In genomic region chr6:54315692-54316091, GRCh38 we compare ENCODE assay signal across 28 cellular contexts. TPM values are rescaled to one million over a fixed set of nuclear protein-coding genes. Genes with fewer than 3 reads are reported as not detected.
"Had no signal": no experiment of that assay in that cellular context is flagged by ENCODE, and none has a peak within 500 bp of the region (broad histone marks: within the 10 kb centered on the region; RNA-seq: fewer than 3 reads in every experiment).

No MANE protein-coding gene starts in this region.

- H3K27me3 ChIP-seq: esophagus squamous epithelium, ovary, spleen, transverse colon, upper lobe of right lung, uterus had no signal

- H3K36me3 ChIP-seq: esophagus squamous epithelium, lower lobe of right lung, ovary, spleen, thoracic aorta, transverse colon, upper lobe of right lung, uterus had no signal

- DNase-seq: dorsolateral prefrontal cortex; effector CD4-positive, alpha-beta T cell; endodermal cell; erythroblast; esophagus squamous epithelium; islet precursor cell; left ventricle myocardium superior; lower lobe of right lung; natural killer cell; occipital lobe; ovary; posterior cingulate gyrus; psoas muscle; right cardiac atrium; spleen; stimulated activated CD4-positive, alpha-beta T cell treated with anti-CD3 and anti-CD28 coated beads, Interleukin-4, amount 100 ng/mL, for 4 hours; stimulated activated naive CD8-positive, alpha-beta T cell treated with anti-CD3 and anti-CD28 coated beads, Interleukin-15, Interleukin-2, amounts not matched to agents 100 U/mL and 50 U/mL, for 24 hours; substantia nigra; transverse colon; upper lobe of right lung; uterus had no signal

- ATAC-seq: left ventricle myocardium superior; lower lobe of right lung; natural killer cell; psoas muscle; right cardiac atrium; stimulated activated memory B cell treated with anti-CD40 and anti-IgM and Interleukin-4, amounts not matched to agents 10 μg/mL and 1 μg/mL and 100 μg/mL, for 72 hours; stimulated activated naive CD8-positive, alpha-beta T cell treated with anti-CD3 and anti-CD28 coated beads, Interleukin-15, Interleukin-2, amounts not matched to agents 100 U/mL and 50 U/mL, for 24 hours; upper lobe of right lung had no signal

- FAIRE-seq: colon, frontal cortex had no signal

- H3K4me3 ChIP-seq: dorsolateral prefrontal cortex, esophagus squamous epithelium, lower lobe of right lung, ovary, psoas muscle, skin epidermis, spleen, thoracic aorta, transverse colon, upper lobe of right lung, uterus had no signal

- H3K4me1 ChIP-seq: esophagus squamous epithelium, lower lobe of right lung, psoas muscle, spleen, upper lobe of right lung, uterus had no signal

- H3K9me3 ChIP-seq: esophagus squamous epithelium, lower lobe of right lung, ovary, psoas muscle, spleen, thoracic aorta, transverse colon, upper lobe of right lung, uterus had no signal

- H3K27ac ChIP-seq: dorsolateral prefrontal cortex, esophagus squamous epithelium, lower lobe of right lung, ovary, psoas muscle, skin epidermis, spleen, thoracic aorta, transverse colon, upper lobe of right lung, uterus had no signal

RNA-seq across cellular contexts. Expression of gene TINAG, which starts 7.5 kb away (rescaled TPM):
- total RNA-seq: cerebellum, endodermal cell, esophagus squamous epithelium, lower lobe of right lung, mononuclear cell, natural killer cell, ovary, spleen, thoracic aorta, upper lobe of right lung, uterus had no signal
- polyA plus RNA-seq: ovary, spleen had no signal
